1 cellular context compared by ENCODE assay signal in the genomic region with DNA sequence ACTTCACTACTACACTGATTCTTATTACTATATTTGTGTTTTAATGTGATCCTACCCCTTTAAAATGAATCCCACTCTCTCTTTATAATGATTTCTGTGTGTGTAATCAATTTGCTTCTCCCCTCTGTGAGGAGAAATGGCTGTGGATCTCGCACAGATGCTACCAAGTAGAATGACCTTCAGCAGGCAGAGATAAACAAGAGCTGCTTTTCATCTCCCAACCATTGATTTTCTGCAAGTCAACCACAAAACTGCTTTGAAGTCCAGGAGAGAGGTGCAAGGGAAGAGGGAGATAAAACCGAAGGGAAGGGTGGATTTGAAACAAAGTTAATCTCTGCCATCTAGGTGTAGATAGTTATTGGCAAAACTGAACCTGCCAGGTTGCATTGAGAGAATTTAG.
TF ChIP-seq lines count a peak whose summit lies in the region.

No MANE protein-coding gene starts in this region.

TF ChIP-seq in HepG2, 621 proteins besides CTCF, POLR2A, EP300 and RAD21 (continued from another document and continues in another):
- TF ChIP-seq TFDP2 (CRISPR knock-in tag; IDR thresholded peaks at IDR 0.05), result no peak
- TF ChIP-seq ZBTB49 (CRISPR knock-in tag; IDR thresholded peaks at IDR 0.05; ENCODE audit: borderline replicate concordance), result no peak
- TF ChIP-seq ZBTB8A (CRISPR knock-in tag; IDR thresholded peaks at IDR 0.05; ENCODE audit: borderline replicate concordance, low read depth), result no peak
- TF ChIP-seq RBM22 (optimal IDR thresholded peaks at IDR 0.05; ENCODE audit: low read length), result no peak
- TF ChIP-seq, protein P1, sequence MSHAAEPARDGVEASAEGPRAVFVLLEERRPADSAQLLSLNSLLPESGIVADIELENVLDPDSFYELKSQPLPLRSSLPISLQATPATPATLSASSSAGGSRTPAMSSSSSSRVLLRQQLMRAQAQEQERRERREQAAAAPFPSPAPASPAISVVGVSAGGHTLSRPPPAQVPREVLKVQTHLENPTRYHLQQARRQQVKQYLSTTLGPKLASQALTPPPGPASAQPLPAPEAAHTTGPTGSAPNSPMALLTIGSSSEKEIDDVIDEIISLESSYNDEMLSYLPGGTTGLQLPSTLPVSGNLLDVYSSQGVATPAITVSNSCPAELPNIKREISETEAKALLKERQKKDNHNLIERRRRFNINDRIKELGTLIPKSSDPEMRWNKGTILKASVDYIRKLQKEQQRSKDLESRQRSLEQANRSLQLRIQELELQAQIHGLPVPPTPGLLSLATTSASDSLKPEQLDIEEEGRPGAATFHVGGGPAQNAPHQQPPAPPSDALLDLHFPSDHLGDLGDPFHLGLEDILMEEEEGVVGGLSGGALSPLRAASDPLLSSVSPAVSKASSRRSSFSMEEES (CRISPR knock-in tag; IDR thresholded peaks at IDR 0.05), result 0 out of 2 replicates have a peak, but pooled peaks have one; percentile 39
- peak in 1 of 2 experiments; percentile 53; a peak in 1 of 4 replicates for TF ChIP-seq HMGXB4 (CRISPR knock-in tag; IDR thresholded peaks at IDR 0.05; ENCODE audit: borderline replicate concordance in 1 of 2, low read depth in 1 of 2)
- TF ChIP-seq, protein P2, sequence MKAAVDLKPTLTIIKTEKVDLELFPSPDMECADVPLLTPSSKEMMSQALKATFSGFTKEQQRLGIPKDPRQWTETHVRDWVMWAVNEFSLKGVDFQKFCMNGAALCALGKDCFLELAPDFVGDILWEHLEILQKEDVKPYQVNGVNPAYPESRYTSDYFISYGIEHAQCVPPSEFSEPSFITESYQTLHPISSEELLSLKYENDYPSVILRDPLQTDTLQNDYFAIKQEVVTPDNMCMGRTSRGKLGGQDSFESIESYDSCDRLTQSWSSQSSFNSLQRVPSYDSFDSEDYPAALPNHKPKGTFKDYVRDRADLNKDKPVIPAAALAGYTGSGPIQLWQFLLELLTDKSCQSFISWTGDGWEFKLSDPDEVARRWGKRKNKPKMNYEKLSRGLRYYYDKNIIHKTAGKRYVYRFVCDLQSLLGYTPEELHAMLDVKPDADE (CRISPR knock-in tag; IDR thresholded peaks at IDR 0.05), result no peak
- TF ChIP-seq ZBTB4 (CRISPR knock-in tag; IDR thresholded peaks at IDR 0.05; ENCODE audit: borderline replicate concordance), result no peak
- no peak for TF ChIP-seq HDAC6 (IDR thresholded peaks at IDR 0.05; ENCODE audit: low read depth, low read length)
- TF ChIP-seq AFF4 (CRISPR knock-in tag; IDR thresholded peaks at IDR 0.05), result no peak
- no peak for TF ChIP-seq ZNF841 (CRISPR knock-in tag; IDR thresholded peaks at IDR 0.05; ENCODE audit: borderline replicate concordance)
- TF ChIP-seq ZKSCAN8 (CRISPR knock-in tag; IDR thresholded peaks at IDR 0.05; ENCODE audit: borderline replicate concordance), result peak; percentile 59; the same call in 1 of the 2 replicates
- TF ChIP-seq ERF (CRISPR knock-in tag; IDR thresholded peaks at IDR 0.05), result peak; percentile 68
- TF ChIP-seq TSC22D2 (CRISPR knock-in tag; IDR thresholded peaks at IDR 0.05; ENCODE audit: borderline replicate concordance), result 0 out of 2 replicates have a peak, but pooled peaks have one; percentile 29
- TF ChIP-seq SNAPC2 (CRISPR knock-in tag; IDR thresholded peaks at IDR 0.05), result 0 out of 2 replicates have a peak, but pooled peaks have one; percentile 61
- TF ChIP-seq ZNF274 (CRISPR knock-in tag; IDR thresholded peaks at IDR 0.05), result no peak
- TF ChIP-seq AGO1 (IDR thresholded peaks at IDR 0.05; ENCODE audit: low read depth, low read length, poor library complexity, severe bottlenecking), result no peak
- TF ChIP-seq ATAD3A (CRISPR knock-in tag; IDR thresholded peaks at IDR 0.05), result no peak
- TF ChIP-seq ZNF562 (CRISPR knock-in tag; IDR thresholded peaks at IDR 0.05; ENCODE audit: borderline replicate concordance), result no peak
- no peak for TF ChIP-seq KDM3A (CRISPR knock-in tag; IDR thresholded peaks at IDR 0.05; ENCODE audit: low read depth)
- no peak for TF ChIP-seq ZNF253 (CRISPR knock-in tag; IDR thresholded peaks at IDR 0.05; ENCODE audit: borderline replicate concordance)
- 0 out of 2 replicates have a peak, but pooled peaks have one; percentile 38 for TF ChIP-seq LCORL (IDR thresholded peaks at IDR 0.05)
- TF ChIP-seq LCORL (CRISPR knock-in tag; IDR thresholded peaks at IDR 0.05), result peak; percentile 85
- peak; percentile 62 for TF ChIP-seq IKZF5 (CRISPR knock-in tag; IDR thresholded peaks at IDR 0.05)
- peak; percentile 92 for TF ChIP-seq FOXA3 (CRISPR knock-in tag; IDR thresholded peaks at IDR 0.05)
- no peak for TF ChIP-seq ZNF766 (CRISPR knock-in tag; IDR thresholded peaks at IDR 0.05; ENCODE audit: borderline replicate concordance)
- TF ChIP-seq ZSCAN29 (CRISPR knock-in tag; conservative IDR thresholded peaks at IDR 0.05), result 0 out of 2 replicates have a peak, but pooled peaks have one; percentile 20
- no peak for TF ChIP-seq SP1 (IDR thresholded peaks at IDR 0.05)
- TF ChIP-seq SP1 (CRISPR knock-in tag; IDR thresholded peaks at IDR 0.05), result no peak
- no peak for TF ChIP-seq PRDM4 (CRISPR knock-in tag; IDR thresholded peaks at IDR 0.05; ENCODE audit: borderline replicate concordance)
